In genomic region chr11:128891410-128891861, GRCh38 we compare ENCODE assay signal across 1 cellular context.
TF ChIP-seq lines count a peak whose summit lies in the region.

No MANE protein-coding gene starts in this region.

TF ChIP-seq in HEK293, 187 proteins besides CTCF, POLR2A, EP300 and RAD21 (continued from another document):
- TF ChIP-seq PRDM4 (tag by site-specific recombination; IDR thresholded peaks at IDR 0.05): 0 out of 2 replicates have a peak, but pooled peaks have one; percentile 24
- peak; percentile 67 for TF ChIP-seq PRDM1 (tag by site-specific recombination; IDR thresholded peaks at IDR 0.05)
- peak; percentile 54 for TF ChIP-seq ZNF366 (tag by site-specific recombination; conservative IDR thresholded peaks at IDR 0.05)
- no peak for TF ChIP-seq ZSCAN5A (tag by site-specific recombination; IDR thresholded peaks at IDR 0.05)
- peak; percentile 48; the same call in 1 of the 2 replicates for TF ChIP-seq KLF8 (tag by site-specific recombination; IDR thresholded peaks at IDR 0.05)
- peak; percentile 90 for TF ChIP-seq ZNF398 (tag by site-specific recombination; IDR thresholded peaks at IDR 0.05)
- TF ChIP-seq ZNF596 (tag by site-specific recombination; IDR thresholded peaks at IDR 0.05): peak; percentile 89
- TF ChIP-seq INSM2 (tag by site-specific recombination; IDR thresholded peaks at IDR 0.05): no peak
- TF ChIP-seq ZSCAN4 (tag by site-specific recombination; IDR thresholded peaks at IDR 0.05): peak; percentile 97
- TF ChIP-seq ZNF843 (tag by site-specific recombination; IDR thresholded peaks at IDR 0.05): 0 out of 2 replicates have a peak, but pooled peaks have one; percentile 16
- TF ChIP-seq KLF1 (tag by site-specific recombination; IDR thresholded peaks at IDR 0.05): 0 out of 2 replicates have a peak, but pooled peaks have one; percentile 25
- TF ChIP-seq GFI1B (tag by site-specific recombination; IDR thresholded peaks at IDR 0.05): no peak
- no peak for TF ChIP-seq ZNF473 (tag by site-specific recombination; IDR thresholded peaks at IDR 0.05)
